ENCODE assay signal across 21 cellular contexts in the genomic region with DNA sequence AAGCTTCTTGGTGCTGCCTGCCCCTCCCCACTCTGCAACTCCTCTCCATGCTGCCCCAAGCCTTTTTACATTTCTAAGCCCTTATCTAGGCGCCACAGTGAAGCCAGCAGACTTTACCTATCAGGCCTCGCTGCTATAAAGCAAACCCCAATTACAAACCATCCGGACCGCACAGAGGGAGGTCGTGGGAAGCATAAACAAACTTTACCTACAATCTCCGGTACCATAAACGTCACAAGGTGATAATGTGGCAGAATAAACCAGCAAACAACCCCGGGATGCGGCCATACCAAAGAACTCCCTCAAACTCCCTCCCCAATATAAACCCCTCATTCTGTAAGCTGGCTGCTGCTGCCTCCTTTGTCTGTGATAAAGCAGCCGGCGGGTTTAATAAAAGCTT. TPM values are rescaled to one million over a fixed set of nuclear protein-coding genes. Genes with fewer than 3 reads are reported as not detected.
DNase-seq lines count a peak whose midpoint lies in the region; ATAC-seq, FAIRE-seq and TF ChIP-seq lines count a peak whose summit lies in the region.
"Had no signal": no experiment of that assay in that cellular context is flagged by ENCODE, and none has a peak within 500 bp of the region (broad histone marks: within the 10 kb centered on the region; RNA-seq: fewer than 3 reads in every experiment).

No MANE protein-coding gene starts in this region.

- ATAC-seq in HepG2, result no peak
- no peak for ATAC-seq in right lobe of liver
- ATAC-seq in HG02973 (IDR thresholded peaks at IDR 0.05; ENCODE audit: unreplicated experiment), result no peak
- ATAC-seq: activated T-cell treated with anti-CD3 and anti-CD28 coated beads, Interleukin-2, amount 50 U/mL, for 72 hours; effector memory CD8-positive, alpha-beta T cell; T-helper 17 cell had no signal

- WGBS in HepG2 (ENCODE audit: low lambda C conversion rate), result 97% methylated on average over 7 of the region's 11 CpGs
- WGBS in right lobe of liver (ENCODE audit: insufficient coverage, low coverage, low lambda C conversion rate, missing lambda C conversion rate), result 39% methylated on average over 10 of the region's 11 CpGs
- 1% methylated on average over 9 of the region's 11 CpGs for WGBS in mesenchymal stem cell
- 65 to 70% methylated on average over 10 to 11 of the region's 11 CpGs for WGBS in testis, 2 donors

- H3K4me1 ChIP-seq in HepG2 (ENCODE audit: insufficient read depth, low read length) (peaks cover 40% of the 10 kb centered on the region), right lobe of liver (peaks cover 0 to 17% (median 3%) of the 10 kb centered on the region in 4 donors), mesenchymal stem cell (ENCODE audit: control insufficient read depth, insufficient read depth, low read depth, low read length) (no peaks in the 10 kb centered on the region), testis (no peaks in the 10 kb centered on the region)

- H2BK120ac ChIP-seq in mesenchymal stem cell (ENCODE audit: low read depth, low read length), result no peak overlapping the region

- H2AFZ ChIP-seq in HepG2 (ENCODE audit: low read length), result no peak overlapping the region
- H2AFZ ChIP-seq in mesenchymal stem cell (ENCODE audit: low read depth, low read length), result no peak overlapping the region

- H3K23ac ChIP-seq in mesenchymal stem cell (ENCODE audit: low read length in 2 of 2), result no peak overlapping the region

- peaks cover 42% of the 10 kb centered on the region for H3K4me1 Mint-ChIP-seq in chondrocyte (ENCODE audit: low read depth)
- H3K4me1 Mint-ChIP-seq: T-helper 17 cell had no signal

- H3K9me3 ChIP-seq in HepG2 (ENCODE audit: low read length) (no peaks in the 10 kb centered on the region), right lobe of liver (no peaks in the 10 kb centered on the region), mesenchymal stem cell (ENCODE audit: control insufficient read depth, low read length) (no peaks in the 10 kb centered on the region), testis (no peaks in the 10 kb centered on the region)

- DNase-seq in HepG2 (ENCODE audit: low spot score) (no peak), right lobe of liver (no peak), chondrocyte (ENCODE audit: low spot score) (no peak), mesenchymal stem cell (peak; percentile 9), NCI-H82 (lab: John Stamatoyannopoulos, UW) (no peak), testis (no peak), cerebellum (ENCODE audit: low spot score) (no peak)
- DNase-seq: activated CD4-positive, alpha-beta T cell treated with anti-CD3 and anti-CD28 coated beads for 48 hours; activated T-cell treated with anti-CD3 and anti-CD28 coated beads, Interleukin-2, amount 50 U/mL, for 72 hours; amygdala; effector memory CD8-positive, alpha-beta T cell; GOT3; MM.1S; stimulated activated CD8-positive, alpha-beta memory T cell treated with anti-CD3 and anti-CD28 coated beads, Interleukin-4, amount 100 ng/mL, for 48 hours; T-helper 17 cell had no signal

- H3K4me2 ChIP-seq in HepG2 (ENCODE audit: low read depth, low read length) (no peak overlapping the region), mesenchymal stem cell (ENCODE audit: low read length, poor library complexity, severe bottlenecking) (no peak overlapping the region)

- no peak overlapping the region for H2BK12ac ChIP-seq in mesenchymal stem cell (ENCODE audit: low read length in 2 of 2)

- TF ChIP-seq POLR2A in HepG2 (IDR thresholded peaks at IDR 0.05; ENCODE audit: insufficient read depth in 1 of 2, low read depth in 2 of 2, low read length in 2 of 2), result no peak
- TF ChIP-seq POLR2A in right lobe of liver (IDR thresholded peaks at IDR 0.05), result no peak
- no peak for TF ChIP-seq POLR2A in testis (IDR thresholded peaks at IDR 0.05)

- no peak for TF ChIP-seq RAD21 in HepG2 (CRISPR knock-in tag; IDR thresholded peaks at IDR 0.05)

- H3K4me3 ChIP-seq in HepG2 (replicated peaks in 1 of 3; ENCODE audit: insufficient read depth in 1 of 3, low read depth in 2 of 3, low read length in 3 of 3) (no peak overlapping the region), right lobe of liver (no peak overlapping the region), mesenchymal stem cell (ENCODE audit: insufficient read depth in 1 of 2, low read depth in 1 of 2, low read length in 2 of 2) (no peak overlapping the region), testis (no peak overlapping the region)

- CTCF ChIA-PET in HepG2 (lab: Yijun Ruan, JAX; ENCODE audit: low intra/inter-chr PET ratio, low total read pairs), result no interaction called here

- H3K27me3 Mint-ChIP-seq in chondrocyte (ENCODE audit: low read depth), result no peaks in the 10 kb centered on the region
- H3K27me3 Mint-ChIP-seq: effector memory CD8-positive, alpha-beta T cell; T-helper 17 cell had no signal

- in situ Hi-C loops in HepG2 (cut with HindIII; ENCODE audit: extremely low pct_ligation_motif_present, low pct_unique_long_range_greater_than_20kb), result no loop called here

- H3K79me2 ChIP-seq in HepG2 (ENCODE audit: insufficient read depth, low read length), result no peaks in the 10 kb centered on the region

- H4K91ac ChIP-seq in mesenchymal stem cell (ENCODE audit: low read length), result no peak overlapping the region

- TF ChIP-seq EP300 in HepG2 (IDR thresholded peaks at IDR 0.05; ENCODE audit: low read depth in 2 of 2, low read length in 2 of 2) (no peak), HepG2 (CRISPR knock-in tag; IDR thresholded peaks at IDR 0.05; ENCODE audit: borderline replicate concordance) (no peak)

- H3K79me1 ChIP-seq in mesenchymal stem cell (replicated peaks; ENCODE audit: low read length, poor library complexity, severe bottlenecking), result no peaks in the 10 kb centered on the region

- POLR2A ChIA-PET in HepG2 (lab: Yijun Ruan, JAX), result interaction anchor here (1.4 kb wide), 1 partner anchor 35 kb away, joined by 3 read pairs; no protein-coding TSS in a partner anchor

- H2BK15ac ChIP-seq in mesenchymal stem cell (ENCODE audit: low read depth, poor library complexity, severe bottlenecking), result no peak overlapping the region

- peak overlapping the region; percentile 69 for H4K8ac ChIP-seq in mesenchymal stem cell (ENCODE audit: low read length)

- FAIRE-seq in HepG2 (lab: Jason Lieb, UNC), result no peak
- FAIRE-seq: GM19239 had no signal

- peaks cover 9% of the 10 kb centered on the region for H3K36me3 Mint-ChIP-seq in chondrocyte (ENCODE audit: low read depth)

- intact Hi-C loops in HepG2 (cut with micrococcal nuclease; ENCODE audit: unreplicated experiment) (loop anchor here (10.0 kb wide), 1 partner anchor 45 kb away; no protein-coding TSS in a partner anchor), right lobe of liver (cut with DNase I) (no loop called here), testis (cut with DNase I; ENCODE audit: low total_unique reads) (no loop called here)

- BruUV-seq in HepG2 (replicated peaks; lab: Mats Ljungman, UMichigan), result no TSS peak

- H3K18ac ChIP-seq in mesenchymal stem cell (ENCODE audit: low read depth in 1 of 2, low read length in 2 of 2), result peak overlapping the region in 1 of 2 experiments; percentile 52

- no peaks in the 10 kb centered on the region for H3K9me3 Mint-ChIP-seq in chondrocyte (ENCODE audit: low read depth)
- H3K9me3 Mint-ChIP-seq: activated T-cell treated with anti-CD3 and anti-CD28 coated beads, Interleukin-2, amount 50 U/mL, for 72 hours; effector memory CD8-positive, alpha-beta T cell had no signal

- H3K27me3 ChIP-seq in HepG2 (ENCODE audit: control insufficient read depth in 1 of 2, insufficient read depth in 2 of 2, low read length in 2 of 2), result no peaks in the 10 kb centered on the region
- no peaks in the 10 kb centered on the region for H3K27me3 ChIP-seq in right lobe of liver
- H3K27me3 ChIP-seq in mesenchymal stem cell (ENCODE audit: control insufficient read depth in 1 of 2, insufficient read depth in 1 of 2, low read length in 2 of 2), result peaks cover 0 to 4% of the 10 kb centered on the region in 2 experiments
- H3K27me3 ChIP-seq in testis, result no peaks in the 10 kb centered on the region

- no peak overlapping the region for H2BK5ac ChIP-seq in mesenchymal stem cell (ENCODE audit: low read depth, low read length, poor library complexity, severe bottlenecking)

- H4K20me1 ChIP-seq in HepG2 (ENCODE audit: insufficient read depth, low read length), result no peaks in the 10 kb centered on the region

- peak overlapping the region; percentile 83 for H3K27ac ChIP-seq in HepG2 (ENCODE audit: extremely low read length, insufficient read depth, low read length)
- no peak overlapping the region for H3K27ac ChIP-seq in right lobe of liver
- H3K27ac ChIP-seq in mesenchymal stem cell (ENCODE audit: low read length, poor library complexity, severe bottlenecking), result no peak overlapping the region
- H3K27ac ChIP-seq in testis, result no peak overlapping the region

- H3K36me3 ChIP-seq in HepG2 (replicated peaks in 1 of 2; ENCODE audit: control insufficient read depth in 1 of 2, insufficient read depth in 2 of 2, low read length in 2 of 2) (0 out of 5 replicates have a peak, but pooled peaks cover 0 to 4% of the 10 kb centered on the region in 2 experiments), right lobe of liver (no peaks in the 10 kb centered on the region), mesenchymal stem cell (ENCODE audit: control insufficient read depth in 1 of 2, insufficient read depth in 2 of 2, low read depth in 1 of 2, low read length in 2 of 2) (peaks cover 8 to 45% of the 10 kb centered on the region in 2 experiments), testis (ENCODE audit: low read depth, missing control alignments) (no peaks in the 10 kb centered on the region)

- TF ChIP-seq CTCF in HepG2 (CRISPR knock-in tag; IDR thresholded peaks at IDR 0.05) (no peak), right lobe of liver (IDR thresholded peaks at IDR 0.05) (no peak), chondrocyte (IDR thresholded peaks at IDR 0.05) (no peak), testis (IDR thresholded peaks at IDR 0.05) (no peak)

- H3K9ac ChIP-seq in HepG2 (ENCODE audit: insufficient read depth, low read depth, low read length), result no peak overlapping the region
- H3K9ac ChIP-seq in mesenchymal stem cell (ENCODE audit: low read length), result peak overlapping the region; percentile 11

- no peak overlapping the region for H3K4ac ChIP-seq in mesenchymal stem cell (ENCODE audit: low read depth in 1 of 2, low read length in 2 of 2)

- no peak overlapping the region for H2AK5ac ChIP-seq in mesenchymal stem cell (ENCODE audit: low read length, severe bottlenecking)

- peak overlapping the region; percentile 82 for H3K27ac Mint-ChIP-seq in chondrocyte (ENCODE audit: unreplicated experiment)
- H3K27ac Mint-ChIP-seq: activated T-cell treated with anti-CD3 and anti-CD28 coated beads, Interleukin-2, amount 50 U/mL, for 72 hours; T-helper 17 cell had no signal

- no peak overlapping the region for H3K14ac ChIP-seq in mesenchymal stem cell (ENCODE audit: low read length in 2 of 2)

- no peak overlapping the region for H3K4me3 Mint-ChIP-seq in chondrocyte (ENCODE audit: unreplicated experiment)
- H3K4me3 Mint-ChIP-seq: activated T-cell treated with anti-CD3 and anti-CD28 coated beads, Interleukin-2, amount 50 U/mL, for 72 hours; effector memory CD8-positive, alpha-beta T cell; T-helper 17 cell had no signal

RNA-seq across cellular contexts. Expression of a gene that starts 54.0 kb away (rescaled TPM):
- total RNA-seq in HepG2 (2016; rRNA removed; fragmentation: Illumina TruSeq; extraction: Trizol) (not detected in 2 replicates), right lobe of liver (not detected), chondrocyte (not detected in 3 replicates), testis (10 to 100 TPM; 13.6 to 30.3 TPM), cerebellum (not detected)
- total RNA-seq in HepG2 (2016; cell fraction: cytosol; rRNA removed; fragmentation: Illumina TruSeq; extraction: Trizol; ENCODE audit: low read depth), result not detected in 2 replicates
- total RNA-seq in HepG2 (2016; cell fraction: insoluble cytoplasmic fraction; rRNA removed; fragmentation: Illumina TruSeq; extraction: Trizol), result not detected in 2 replicates
- not detected in 2 replicates for total RNA-seq in HepG2 (2016; cell fraction: membrane; rRNA removed; fragmentation: Illumina TruSeq; extraction: Trizol)
- not detected in 2 replicates for total RNA-seq in HepG2 (2016; cell fraction: nucleus; rRNA removed; fragmentation: Illumina TruSeq; extraction: Trizol)
- polyA plus RNA-seq in HepG2 (2011; rRNA removed) (not detected in 2 replicates), testis (ENCODE audit: insufficient read depth, low read depth, low replicate concordance) (25.9 TPM)
- not detected in 2 replicates for polyA plus RNA-seq in HepG2 (2011; cell fraction: cytosol; rRNA removed)
- not detected in 2 replicates for polyA plus RNA-seq in HepG2 (2011; cell fraction: nucleus; rRNA removed)
- not detected in 2 replicates for polyA plus RNA-seq in HepG2 (2012)
- polyA plus RNA-seq in HepG2 (2016; cell fraction: cytosol; fragmentation: Illumina TruSeq; extraction: Trizol; ENCODE audit: low read depth), result not detected in 2 replicates
- polyA plus RNA-seq in HepG2 (2016; cell fraction: insoluble cytoplasmic fraction; fragmentation: Illumina TruSeq; extraction: Trizol; ENCODE audit: low read depth), result not detected in 2 replicates
- not detected in 2 replicates for polyA plus RNA-seq in HepG2 (2016; cell fraction: membrane; fragmentation: Illumina TruSeq; extraction: Trizol; ENCODE audit: low read depth)
- not detected in 2 replicates for polyA plus RNA-seq in HepG2 (2016; cell fraction: nucleus; fragmentation: Illumina TruSeq; extraction: Trizol; ENCODE audit: insufficient read depth, low read depth)
- polyA minus RNA-seq in HepG2 (2011; rRNA and poly(A)+ RNA removed; ENCODE audit: low replicate concordance), result not detected in 2 replicates
- polyA minus RNA-seq in HepG2 (2011; cell fraction: cytosol; rRNA and poly(A)+ RNA removed), result not detected in 2 replicates
- not detected in 2 replicates for polyA minus RNA-seq in HepG2 (2011; cell fraction: nucleus; rRNA and poly(A)+ RNA removed)
- polyA plus RNA-seq in mesenchymal stem cell (2013, experiment 1 of 2), result not detected
- not detected for polyA plus RNA-seq in mesenchymal stem cell (2013, experiment 2 of 2)
- total RNA-seq: activated T-cell treated with anti-CD3 and anti-CD28 coated beads, Interleukin-2, amount 50 U/mL, for 72 hours; lung microvascular endothelial cell; omental fat pad; T-helper 17 cell; ureter had no signal
- polyA plus RNA-seq: AG04450 had no signal

Comparison
In these comparisons a context has a peak if more than half of its experiments do, and no peak if none do; other contexts are left out.
1. RNA of a gene that starts 54.0 kb away (total RNA-seq): 13.6 to 30.3 TPM in testis; not detected in HepG2, not detected in right lobe of liver, not detected in chondrocyte and not detected in cerebellum (single experiment); every median in the first group is over 10 times any median in the second.